In genomic region chr15:53851110-53851833, GRCh38 we compare ENCODE assay signal across 1 cellular context.
TF ChIP-seq lines count a peak whose summit lies in the region.

No MANE protein-coding gene starts in this region.

TF ChIP-seq in HepG2, 621 proteins besides CTCF, POLR2A, EP300 and RAD21 (continued from another document):
- peak; percentile 55 for TF ChIP-seq PAXIP1 (CRISPR knock-in tag; conservative IDR thresholded peaks at IDR 0.05)
- TF ChIP-seq MIXL1 (CRISPR knock-in tag; IDR thresholded peaks at IDR 0.05), result peak; percentile 45; the same call in 1 of the 2 replicates
- TF ChIP-seq KDM6A (CRISPR knock-in tag; IDR thresholded peaks at IDR 0.05; ENCODE audit: low read depth), result 0 out of 2 replicates have a peak, but pooled peaks have one; percentile 26
- TF ChIP-seq SALL1 (CRISPR knock-in tag; IDR thresholded peaks at IDR 0.05), result peak; percentile 40; the same call in 1 of the 2 replicates
- 0 out of 2 replicates have a peak, but pooled peaks have one; percentile 17 for TF ChIP-seq HOMEZ (CRISPR knock-in tag; IDR thresholded peaks at IDR 0.05; ENCODE audit: low read depth)
- TF ChIP-seq FOXP4 (CRISPR knock-in tag; IDR thresholded peaks at IDR 0.05), result no peak
- TF ChIP-seq ZNF619 (CRISPR knock-in tag; IDR thresholded peaks at IDR 0.05), result 0 out of 2 replicates have a peak, but pooled peaks have one; percentile 42
- 0 out of 2 replicates have a peak, but pooled peaks have one; percentile 41 for TF ChIP-seq ZNF614 (CRISPR knock-in tag; IDR thresholded peaks at IDR 0.05; ENCODE audit: borderline replicate concordance)
- no peak for TF ChIP-seq MED8 (CRISPR knock-in tag; IDR thresholded peaks at IDR 0.05; ENCODE audit: insufficient replicate concordance)
- no peak for TF ChIP-seq ZNF207 (IDR thresholded peaks at IDR 0.05; ENCODE audit: borderline replicate concordance)
- peak; percentile 46; the same call in 1 of the 2 replicates for TF ChIP-seq POGZ (CRISPR knock-in tag; IDR thresholded peaks at IDR 0.05)
- TF ChIP-seq PBX3 (CRISPR knock-in tag; IDR thresholded peaks at IDR 0.05; ENCODE audit: borderline replicate concordance), result no peak
